Comparison of ENCODE assay signal across 19 cellular contexts in genomic region chr7:93578762-93579161, GRCh38. TPM values are rescaled to one million over a fixed set of nuclear protein-coding genes. Genes with fewer than 3 reads are reported as not detected.
"Had no signal": no experiment of that assay in that cellular context is flagged by ENCODE, and none has a peak within 500 bp of the region (broad histone marks: within the 10 kb centered on the region; RNA-seq: fewer than 3 reads in every experiment).

No MANE protein-coding gene starts in this region.

- H2AFZ ChIP-seq: parathyroid adenoma had no signal

- H3K27me3 ChIP-seq: uterus had no signal

- H3K79me2 ChIP-seq: parathyroid adenoma had no signal

- H3K36me3 ChIP-seq: tibial artery, uterus had no signal

- H3K4me1 ChIP-seq: parathyroid adenoma, uterus had no signal

- DNase-seq: activated CD4-positive, alpha-beta memory T cell treated with anti-CD3 and anti-CD28 coated beads for 36 hours; activated CD4-positive, alpha-beta T cell treated with anti-CD3 and anti-CD28 coated beads for 36 hours; activated naive CD8-positive, alpha-beta T cell treated with anti-CD3 and anti-CD28 coated beads for 36 hours; activated T-cell treated with anti-CD3 and anti-CD28 coated beads for 4 hours; amygdala; dorsolateral prefrontal cortex; foreskin melanocyte; left ventricle myocardium superior; mesendoderm; naive thymus-derived CD8-positive, alpha-beta T cell; stimulated activated naive CD4-positive, alpha-beta T cell treated with Interleukin-2 at 50 U/mL for 16 hours; T-cell; tibial artery; uterus had no signal

- H3K4me3 ChIP-seq: dorsolateral prefrontal cortex, tibial artery, uterus had no signal

- H3K27ac ChIP-seq: dorsolateral prefrontal cortex, parathyroid adenoma, tibial artery, uterus had no signal

- ATAC-seq: activated CD4-positive, alpha-beta T cell treated with anti-CD3 and anti-CD28 coated beads for 36 hours; left ventricle myocardium superior; naive thymus-derived CD8-positive, alpha-beta T cell; T-cell; WTC11 had no signal

- H3K9me3 ChIP-seq: tibial artery, uterus had no signal

RNA-seq across cellular contexts. Expression of gene CALCR, which starts 4.2 kb away (rescaled TPM):
- total RNA-seq: activated CD4-positive, alpha-beta memory T cell treated with anti-CD3 and anti-CD28 coated beads for 36 hours; activated CD4-positive, alpha-beta T cell treated with anti-CD3 and anti-CD28 coated beads for 36 hours; activated naive CD8-positive, alpha-beta T cell treated with anti-CD3 and anti-CD28 coated beads for 36 hours; cardiac septum; fibroblast of lung; left ventricle myocardium superior; naive thymus-derived CD8-positive, alpha-beta T cell; T-cell had no signal
- polyA plus RNA-seq: fibroblast of lung; keratinocyte; naive thymus-derived CD8-positive, alpha-beta T cell had no signal
